In genomic region chr7:70171369-70171768, GRCh38 we compare ENCODE assay signal across 2 cellular contexts.
TF ChIP-seq lines count a peak whose summit lies in the region.

No MANE protein-coding gene starts in this region.

TF ChIP-seq in neural cell, 6 proteins besides CTCF, POLR2A, EP300 and RAD21 (continued from another document):
- TF ChIP-seq REST (IDR thresholded peaks at IDR 0.05; ENCODE audit: borderline replicate concordance), result peak; percentile 42

TF ChIP-seq in HepG2, 621 proteins besides CTCF, POLR2A, EP300 and RAD21 (continued from another document):
- no peak for TF ChIP-seq LRRFIP1 (CRISPR knock-in tag; conservative IDR thresholded peaks at IDR 0.05)
- no peak for TF ChIP-seq ZNF20 (CRISPR knock-in tag; IDR thresholded peaks at IDR 0.05)
- no peak for TF ChIP-seq GPN1 (CRISPR knock-in tag; IDR thresholded peaks at IDR 0.05; ENCODE audit: borderline replicate concordance)
- no peak for TF ChIP-seq ZNF615 (CRISPR knock-in tag; IDR thresholded peaks at IDR 0.05; ENCODE audit: borderline replicate concordance)
- no peak for TF ChIP-seq SP1 (IDR thresholded peaks at IDR 0.05)
- no peak for TF ChIP-seq SP1 (CRISPR knock-in tag; IDR thresholded peaks at IDR 0.05)
- no peak for TF ChIP-seq NFATC3 (CRISPR knock-in tag; IDR thresholded peaks at IDR 0.05)
- TF ChIP-seq RFXANK (CRISPR knock-in tag; IDR thresholded peaks at IDR 0.05), result no peak
- no peak for TF ChIP-seq ZNF512 (CRISPR knock-in tag; IDR thresholded peaks at IDR 0.05)
- no peak for TF ChIP-seq PATZ1 (CRISPR knock-in tag; IDR thresholded peaks at IDR 0.05)
- no peak for TF ChIP-seq ZNF839 (CRISPR knock-in tag; IDR thresholded peaks at IDR 0.05; ENCODE audit: borderline replicate concordance)
- TF ChIP-seq TERF1 (CRISPR knock-in tag; IDR thresholded peaks at IDR 0.05), result no peak
- no peak for TF ChIP-seq ZNF749 (CRISPR knock-in tag; IDR thresholded peaks at IDR 0.05; ENCODE audit: borderline replicate concordance)
- TF ChIP-seq CSRNP1 (CRISPR knock-in tag; IDR thresholded peaks at IDR 0.05), result no peak
- TF ChIP-seq ZKSCAN1 (IDR thresholded peaks at IDR 0.05; ENCODE audit: low read length), result no peak
